Comparison of ENCODE assay signal across 6 cellular contexts in the genomic region with DNA sequence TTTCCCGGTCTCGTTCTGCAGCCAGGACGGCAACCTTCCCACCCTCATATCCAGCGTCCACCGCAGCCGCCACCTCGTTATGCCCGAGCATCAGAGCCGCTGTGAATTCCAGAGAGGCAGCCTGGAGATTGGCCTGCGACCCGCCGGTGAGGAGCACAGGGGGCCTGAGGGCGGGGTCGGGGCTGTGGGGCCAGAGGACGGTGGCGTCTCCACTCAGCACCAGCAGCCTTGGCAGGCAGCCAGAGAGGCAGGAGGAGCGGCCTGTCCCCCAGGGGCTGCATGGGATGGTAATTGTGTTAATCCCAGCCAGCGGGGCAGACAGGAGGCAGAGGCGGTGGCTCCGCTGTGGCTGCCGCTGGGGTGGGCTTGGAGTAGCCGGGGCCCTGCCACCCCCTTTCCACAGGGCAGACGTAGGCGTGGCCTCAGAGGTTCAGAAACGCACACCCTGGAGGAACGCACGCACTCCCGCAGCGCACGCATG.
DNase-seq lines count a peak whose midpoint lies in the region; ATAC-seq and TF ChIP-seq lines count a peak whose summit lies in the region.
"Had no signal": no experiment of that assay in that cellular context is flagged by ENCODE, and none has a peak within 500 bp of the region (broad histone marks: within the 10 kb centered on the region; RNA-seq: fewer than 3 reads in every experiment).

No MANE protein-coding gene starts in this region.

- TF ChIP-seq CTCF in nephron progenitor cell (IDR thresholded peaks at IDR 0.05), result no peak

- H3K4me1 Mint-ChIP-seq in nephron progenitor cell, result peaks cover 61% of the 10 kb centered on the region

- H3K27ac Mint-ChIP-seq in nephron progenitor cell, result no peak overlapping the region

- no peak for TF ChIP-seq RAD21 in Ishikawa (IDR thresholded peaks at IDR 0.05; ENCODE audit: low read depth)

- H3K36me3 Mint-ChIP-seq in nephron progenitor cell (ENCODE audit: low read depth), result peaks cover 14% of the 10 kb centered on the region

- TF ChIP-seq EP300 in Ishikawa (IDR thresholded peaks at IDR 0.05; ENCODE audit: borderline replicate concordance), result no peak

- peak overlapping the region; percentile 54 for H3K4me3 Mint-ChIP-seq in nephron progenitor cell

- no peaks in the 10 kb centered on the region for H3K9me3 Mint-ChIP-seq in nephron progenitor cell

- DNase-seq in NCI-H69 (lab: John Stamatoyannopoulos, UW), result peak; percentile 94
- DNase-seq in nephron progenitor cell, result peak; percentile 68
- DNase-seq in HK-2 (ENCODE audit: unreplicated experiment), result no peak
- DNase-seq: SIG-M5 had no signal

- peaks cover 77% of the 10 kb centered on the region for H3K27me3 Mint-ChIP-seq in nephron progenitor cell (ENCODE audit: low read depth, poor library complexity)

- no peak for ATAC-seq in HG02571 (IDR thresholded peaks at IDR 0.05; ENCODE audit: unreplicated experiment)

TF ChIP-seq in Ishikawa, 13 proteins besides CTCF, POLR2A, EP300 and RAD21:
- TF ChIP-seq, protein P1, sequence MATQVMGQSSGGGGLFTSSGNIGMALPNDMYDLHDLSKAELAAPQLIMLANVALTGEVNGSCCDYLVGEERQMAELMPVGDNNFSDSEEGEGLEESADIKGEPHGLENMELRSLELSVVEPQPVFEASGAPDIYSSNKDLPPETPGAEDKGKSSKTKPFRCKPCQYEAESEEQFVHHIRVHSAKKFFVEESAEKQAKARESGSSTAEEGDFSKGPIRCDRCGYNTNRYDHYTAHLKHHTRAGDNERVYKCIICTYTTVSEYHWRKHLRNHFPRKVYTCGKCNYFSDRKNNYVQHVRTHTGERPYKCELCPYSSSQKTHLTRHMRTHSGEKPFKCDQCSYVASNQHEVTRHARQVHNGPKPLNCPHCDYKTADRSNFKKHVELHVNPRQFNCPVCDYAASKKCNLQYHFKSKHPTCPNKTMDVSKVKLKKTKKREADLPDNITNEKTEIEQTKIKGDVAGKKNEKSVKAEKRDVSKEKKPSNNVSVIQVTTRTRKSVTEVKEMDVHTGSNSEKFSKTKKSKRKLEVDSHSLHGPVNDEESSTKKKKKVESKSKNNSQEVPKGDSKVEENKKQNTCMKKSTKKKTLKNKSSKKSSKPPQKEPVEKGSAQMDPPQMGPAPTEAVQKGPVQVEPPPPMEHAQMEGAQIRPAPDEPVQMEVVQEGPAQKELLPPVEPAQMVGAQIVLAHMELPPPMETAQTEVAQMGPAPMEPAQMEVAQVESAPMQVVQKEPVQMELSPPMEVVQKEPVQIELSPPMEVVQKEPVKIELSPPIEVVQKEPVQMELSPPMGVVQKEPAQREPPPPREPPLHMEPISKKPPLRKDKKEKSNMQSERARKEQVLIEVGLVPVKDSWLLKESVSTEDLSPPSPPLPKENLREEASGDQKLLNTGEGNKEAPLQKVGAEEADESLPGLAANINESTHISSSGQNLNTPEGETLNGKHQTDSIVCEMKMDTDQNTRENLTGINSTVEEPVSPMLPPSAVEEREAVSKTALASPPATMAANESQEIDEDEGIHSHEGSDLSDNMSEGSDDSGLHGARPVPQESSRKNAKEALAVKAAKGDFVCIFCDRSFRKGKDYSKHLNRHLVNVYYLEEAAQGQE (IDR thresholded peaks at IDR 0.05; ENCODE audit: low read depth), result no peak
- peak; percentile 68 for TF ChIP-seq NFIC (IDR thresholded peaks at IDR 0.05)
